ENCODE assay signal across 32 cellular contexts in genomic region chr3:72727207-72727606, GRCh38.
"Had no signal": no experiment of that assay in that cellular context is flagged by ENCODE, and none has a peak within 500 bp of the region (broad histone marks: within the 10 kb centered on the region; RNA-seq: fewer than 3 reads in every experiment).

No MANE protein-coding gene starts in this region.

- ATAC-seq: activated CD8-positive, alpha-beta memory T cell treated with anti-CD3 and anti-CD28 coated beads, Interleukin-2, amount 10 ng/mL, durations not matched to agents 7 days and 5 days; activated CD8-positive, alpha-beta T cell treated with anti-CD3 and anti-CD28 coated beads, Interleukin-2, amount 10 ng/mL, durations not matched to agents 7 days and 5 days; activated naive CD4-positive, alpha-beta T cell treated with anti-CD3 and anti-CD28 coated beads, Interleukin-2, amount 50 U/mL, for 72 hours; esophagus mucosa; left cardiac atrium; naive thymus-derived CD8-positive, alpha-beta T cell; stimulated activated effector memory CD8-positive, alpha-beta T cell treated with anti-CD3 and anti-CD28 coated beads, Interleukin-12 subunit alpha, Interleukin-12 subunit beta, amount 100 ng/mL, for 72 hours; WTC11 had no signal

- H3K36me3 Mint-ChIP-seq: activated CD8-positive, alpha-beta memory T cell treated with anti-CD3 and anti-CD28 coated beads, Interleukin-2, amount 10 ng/mL, durations not matched to agents 7 days and 5 days; naive thymus-derived CD8-positive, alpha-beta T cell; stimulated activated effector memory CD8-positive, alpha-beta T cell treated with anti-CD3 and anti-CD28 coated beads, Interleukin-12 subunit alpha, Interleukin-12 subunit beta, amount 100 ng/mL, for 72 hours; WTC11 had no signal

- H3K4me2 ChIP-seq: hepatocyte, SK-N-SH had no signal

- H3K27me3 Mint-ChIP-seq: activated CD8-positive, alpha-beta memory T cell treated with anti-CD3 and anti-CD28 coated beads, Interleukin-2, amount 10 ng/mL, durations not matched to agents 7 days and 5 days; naive thymus-derived CD8-positive, alpha-beta T cell had no signal

- H3K9me3 Mint-ChIP-seq: memory B cell; stimulated activated effector memory CD8-positive, alpha-beta T cell treated with anti-CD3 and anti-CD28 coated beads, Interleukin-12 subunit alpha, Interleukin-12 subunit beta, amount 100 ng/mL, for 72 hours; stimulated activated naive CD8-positive, alpha-beta T cell treated with anti-CD3 and anti-CD28 coated beads, Interleukin-15, Interleukin-2, amounts not matched to agents 100 ng/mL and 50 ng/mL, for 24 hours; T-helper 1 cell treated with Interleukin-12 subunit alpha and Interleukin-12 subunit beta and Interleukin-4 antibody, amounts not matched to agents 30 μg/mL and 1 μg/mL, for 36 hours; WTC11 had no signal

- H3K36me3 ChIP-seq: colonic mucosa, right lobe of liver, thoracic aorta, uterus had no signal

- H3K9me3 ChIP-seq: colonic mucosa, right lobe of liver, SK-N-SH, thoracic aorta, uterus had no signal

- H2AFZ ChIP-seq: hepatocyte had no signal

- H3K9ac ChIP-seq: SK-N-SH had no signal

- H3K27ac ChIP-seq: colonic mucosa, dorsolateral prefrontal cortex, hepatocyte, right lobe of liver, thoracic aorta, uterus had no signal

- H3K27me3 ChIP-seq: colonic mucosa, dorsolateral prefrontal cortex, hepatocyte, right lobe of liver, uterus had no signal

- H3K4me3 Mint-ChIP-seq: activated CD8-positive, alpha-beta memory T cell treated with anti-CD3 and anti-CD28 coated beads, Interleukin-2, amount 10 ng/mL, durations not matched to agents 7 days and 5 days; activated CD8-positive, alpha-beta T cell treated with anti-CD3 and anti-CD28 coated beads, Interleukin-2, amount 10 ng/mL, durations not matched to agents 7 days and 5 days; memory B cell; naive thymus-derived CD8-positive, alpha-beta T cell; stimulated activated effector memory CD8-positive, alpha-beta T cell treated with anti-CD3 and anti-CD28 coated beads, Interleukin-12 subunit alpha, Interleukin-12 subunit beta, amount 100 ng/mL, for 72 hours; stimulated activated naive CD8-positive, alpha-beta T cell treated with anti-CD3 and anti-CD28 coated beads, Interleukin-15, Interleukin-2, amounts not matched to agents 100 ng/mL and 50 ng/mL, for 24 hours; T-helper 1 cell treated with Interleukin-12 subunit alpha and Interleukin-12 subunit beta and Interleukin-4 antibody, amounts not matched to agents 30 μg/mL and 1 μg/mL, for 36 hours; type B pancreatic cell; WTC11 had no signal

- DNase-seq: activated CD4-positive, alpha-beta T cell treated with anti-CD3 and anti-CD28 coated beads for 1 hour; activated CD4-positive, alpha-beta T cell treated with anti-CD3 and anti-CD28 coated beads, Interleukin-2, amount 50 U/mL, for 1 hour; activated CD8-positive, alpha-beta memory T cell treated with anti-CD3 and anti-CD28 coated beads, Interleukin-2, amount 10 ng/mL, durations not matched to agents 7 days and 5 days; activated CD8-positive, alpha-beta T cell treated with anti-CD3 and anti-CD28 coated beads, Interleukin-2, amount 10 ng/mL, durations not matched to agents 7 days and 5 days; activated naive CD4-positive, alpha-beta T cell; activated T-cell treated with anti-CD3 and anti-CD28 coated beads, Interleukin-2, amount 50 U/mL, for 48 hours; cerebellar nuclear complex; colonic mucosa; dorsolateral prefrontal cortex; effector memory CD4-positive, alpha-beta T cell; left cardiac atrium; naive thymus-derived CD8-positive, alpha-beta T cell; posterior cingulate gyrus; right lobe of liver; SK-N-SH; stimulated activated CD4-positive, alpha-beta T cell treated with anti-CD3 and anti-CD28 coated beads, Interleukin-12 subunit alpha, Interleukin-12 subunit beta, amount 100 ng/mL, for 4 hours; stimulated activated CD4-positive, alpha-beta T cell treated with anti-CD3 and anti-CD28 coated beads, Interleukin-4, amount 100 ng/mL, for 24 hours; SW 1271; T1000; uterus had no signal

- H3K4me1 ChIP-seq: colonic mucosa, right lobe of liver, uterus had no signal

- H3K79me2 ChIP-seq: hepatocyte had no signal

- H3K4me1 Mint-ChIP-seq: memory B cell; naive thymus-derived CD8-positive, alpha-beta T cell had no signal

- H3K4me3 ChIP-seq: colonic mucosa, dorsolateral prefrontal cortex, hepatocyte, right lobe of liver, skin epidermis, thoracic aorta, uterus had no signal

- H3K27ac Mint-ChIP-seq: activated CD8-positive, alpha-beta memory T cell treated with anti-CD3 and anti-CD28 coated beads, Interleukin-2, amount 10 ng/mL, durations not matched to agents 7 days and 5 days; activated CD8-positive, alpha-beta T cell treated with anti-CD3 and anti-CD28 coated beads, Interleukin-2, amount 10 ng/mL, durations not matched to agents 7 days and 5 days; activated T-helper 2 cell treated with anti-CD3 and anti-CD28 coated beads, Interferon-gamma antibody, Interleukin-2, Interleukin-4, amounts not matched to agents 10 μg/mL and 5 μg/mL and 100 μg/mL, durations not matched to agents 14 hours and 24 hours and 36 hours; memory B cell; stimulated activated effector memory CD8-positive, alpha-beta T cell treated with anti-CD3 and anti-CD28 coated beads, Interleukin-12 subunit alpha, Interleukin-12 subunit beta, amount 100 ng/mL, for 72 hours; stimulated activated naive CD8-positive, alpha-beta T cell treated with anti-CD3 and anti-CD28 coated beads, Interleukin-15, Interleukin-2, amounts not matched to agents 100 ng/mL and 50 ng/mL, for 24 hours; T-helper 1 cell treated with Interleukin-12 subunit alpha and Interleukin-12 subunit beta and Interleukin-4 antibody, amounts not matched to agents 30 μg/mL and 1 μg/mL, for 36 hours; type B pancreatic cell; WTC11 had no signal
